Comparison of ENCODE assay signal across 8 cellular contexts in genomic region chr19:29672933-29673336, GRCh38. TPM values are rescaled to one million over a fixed set of nuclear protein-coding genes. Genes with fewer than 3 reads are reported as not detected.
DNase-seq lines count a peak whose midpoint lies in the region; ATAC-seq, FAIRE-seq and TF ChIP-seq lines count a peak whose summit lies in the region.

No MANE protein-coding gene starts in this region.

- H3K4me3 ChIP-seq in K562 (no peak overlapping the region), endodermal cell (ENCODE audit: low read length) (no peak overlapping the region)

- no peaks in the 10 kb centered on the region for H3K27me3 Mint-ChIP-seq in endodermal cell (ENCODE audit: insufficient read depth)

- H3K9me3 ChIP-seq in K562 (replicated peaks; ENCODE audit: control insufficient read depth, insufficient read depth, low read depth, low read length) = no peaks in the 10 kb centered on the region
- no peaks in the 10 kb centered on the region for H3K9me3 ChIP-seq in endodermal cell (ENCODE audit: control insufficient read depth, low read length)

- TF ChIP-seq RAD21 in K562 (CRISPR knock-in tag; conservative IDR thresholded peaks at IDR 0.05 in 1 of 2, IDR thresholded peaks at IDR 0.05 in 1 of 2) = no peak

- FAIRE-seq in K562 (lab: Jason Lieb, UNC) = no peak

- in situ Hi-C loops in K562 (cut with MboI) = no loop called here

- H3K9ac ChIP-seq in K562 (ENCODE audit: insufficient read depth in 1 of 2, low read depth in 2 of 2, low read length in 2 of 2) (no peak overlapping the region), endodermal cell (ENCODE audit: extremely low read depth, low read length, poor library complexity, severe bottlenecking) (no peak overlapping the region)

- 81% methylated on average over 9 of the region's 11 CpGs for WGBS in K562 (ENCODE audit: insufficient coverage, low coverage, missing lambda C conversion rate)
- WGBS in endodermal cell (ENCODE audit: insufficient coverage in 1 of 2, insufficient read length in 1 of 2), 2 experiments = 92 to 95% methylated on average over 6 to 11 of the region's 11 CpGs

- POLR2A ChIA-PET in K562 (lab: Yijun Ruan, JAX) = interaction anchor here (0.6 to 2.1 kb wide), 5 partner anchors 9 to 489 kb away, joined by 3 to 13 read pairs (median 3); no protein-coding TSS in a partner anchor

- peaks cover 47% of the 10 kb centered on the region; the same call in 2 of the 3 replicates for H3K36me3 ChIP-seq in K562 (ENCODE audit: control insufficient read depth, insufficient read depth, low read length)
- H3K36me3 ChIP-seq in endodermal cell (ENCODE audit: control insufficient read depth, insufficient read depth, low read length) = no peaks in the 10 kb centered on the region

- peaks cover 16 to 51% of the 10 kb centered on the region in 2 experiments; a peak in 4 of 5 replicates for H3K4me1 ChIP-seq in K562 (replicated peaks in 1 of 2; ENCODE audit: control insufficient read depth in 2 of 2, insufficient read depth in 2 of 2, low read length in 2 of 2)
- H3K4me1 ChIP-seq in endodermal cell (ENCODE audit: control insufficient read depth, insufficient read depth, low read length) = no peaks in the 10 kb centered on the region

- no peaks in the 10 kb centered on the region for H3K27me3 ChIP-seq in K562 (ENCODE audit: control insufficient read depth in 2 of 2, insufficient read depth in 2 of 2, low read length in 2 of 2)
- H3K27me3 ChIP-seq in endodermal cell (ENCODE audit: control insufficient read depth, insufficient read depth, low read length, poor library complexity, severe bottlenecking) = no peaks in the 10 kb centered on the region

- H3K36me3 Mint-ChIP-seq in endodermal cell (ENCODE audit: low read depth) = no peaks in the 10 kb centered on the region

- no peak overlapping the region for H3K27ac Mint-ChIP-seq in endodermal cell

- no peaks in the 10 kb centered on the region for H3K9me1 ChIP-seq in K562 (ENCODE audit: control insufficient read depth, insufficient read depth, low read length)

- no peaks in the 10 kb centered on the region for H3K9me3 Mint-ChIP-seq in endodermal cell

- BruUV-seq in K562 (replicated peaks; lab: Mats Ljungman, UMichigan) = no TSS peak

- no peak overlapping the region for H2AFZ ChIP-seq in K562 (ENCODE audit: low read depth, low read length)

- no peak for TF ChIP-seq POLR2A in K562 (conservative IDR thresholded peaks at IDR 0.05)

- TF ChIP-seq EP300 in K562 (IDR thresholded peaks at IDR 0.05; ENCODE audit: low read length) = no peak

- TF ChIP-seq CTCF in K562 (IDR thresholded peaks at IDR 0.05 in 2 of 3, conservative IDR thresholded peaks at IDR 0.05 in 1 of 3; ENCODE audit: insufficient read depth in 2 of 3, low read depth in 1 of 3, low read length in 3 of 3) (no peak), endodermal cell (conservative IDR thresholded peaks at IDR 0.05) (no peak)

- no peak overlapping the region for H3K27ac ChIP-seq in K562 (ENCODE audit: extremely low read depth, low read depth, low read length)
- no peak overlapping the region for H3K27ac ChIP-seq in endodermal cell (ENCODE audit: low read depth, low read length)

- peak; percentile 41 for ATAC-seq in GM19025 (IDR thresholded peaks at IDR 0.05; ENCODE audit: low read depth, unreplicated experiment)
- ATAC-seq in K562 = no peak
- ATAC-seq in HG03135 (IDR thresholded peaks at IDR 0.05; ENCODE audit: unreplicated experiment) = no peak

- 0 out of 2 replicates have a peak, but pooled peaks cover 4% of the 10 kb centered on the region for H4K20me1 ChIP-seq in K562 (replicated peaks; ENCODE audit: control insufficient read depth, insufficient read depth, low read length)

- CTCF ChIA-PET in K562 (lab: Yijun Ruan, JAX; ENCODE audit: low intra/inter-chr PET ratio) = no interaction called here

- no peaks in the 10 kb centered on the region for H3K4me1 Mint-ChIP-seq in endodermal cell

- DNase-seq in T-helper 2 cell = peak; percentile 54 to 97 (median 83)
- no peak for DNase-seq in K562 (ENCODE audit: extremely low read depth in 1 of 4, low spot score in 3 of 4)
- DNase-seq in stimulated activated CD4-positive, alpha-beta T cell treated with anti-CD3 and anti-CD28 coated beads, TNF-alpha, amount 100 ng/mL, for 48 hours (ENCODE audit: low read depth in 3 of 3) = peak; percentile 72 to 84 (median 79)
- no peak for DNase-seq in endodermal cell
- DNase-seq in RPMI8226 = no peak
- DNase-seq in NCI-H1930 (lab: John Stamatoyannopoulos, UW) = no peak

- H3K4me3 Mint-ChIP-seq in endodermal cell = no peak overlapping the region

- intact Hi-C loops in K562 (cut with micrococcal nuclease) = no loop called here

- no peak overlapping the region for H3K4me2 ChIP-seq in K562 (ENCODE audit: insufficient read depth, low read length)

- H3K79me2 ChIP-seq in K562 (ENCODE audit: control insufficient read depth, insufficient read depth, low read length) = peaks cover 47% of the 10 kb centered on the region

TF ChIP-seq in K562, 482 proteins besides CTCF, POLR2A, EP300 and RAD21:
- TF ChIP-seq SREBF1 (IDR thresholded peaks at IDR 0.05; ENCODE audit: borderline replicate concordance, low read depth, low read length) (no peak), POLR2G (IDR thresholded peaks at IDR 0.05; ENCODE audit: low read depth, low read length) (0 out of 2 replicates have a peak, but pooled peaks have one; percentile 7)

RNA-seq across cellular contexts. Expression of gene PLEKHF1, which starts 7.7 kb away (rescaled TPM):
- total RNA-seq in K562 (2011; cell fraction: chromatin; rRNA removed; ENCODE audit: low replicate concordance) = 3.5 and 12.3 TPM in 2 replicates
- total RNA-seq in K562 (2011; cell fraction: nucleolus; rRNA removed) = 17.3 and 17.5 TPM in 2 replicates
- total RNA-seq in K562 (2011; cell fraction: nucleoplasm; rRNA removed) = 7.9 and 9.0 TPM in 2 replicates
- total RNA-seq in K562 (2014; rRNA removed) (13.4 and 18.5 TPM in 2 replicates), K562 (2014; rRNA removed; fragmentation: Illumina TruSeq; extraction: Trizol) (1.2 TPM in 2 replicates), K562 (2015; rRNA removed; fragmentation: Illumina TruSeq; extraction: Trizol) (5.0 and 5.6 TPM in 2 replicates), K562 (2021) (12.7 and 15.1 TPM in 2 replicates), endodermal cell (1 to 10 TPM; 2.6 to 2.8 TPM)
- polyA plus RNA-seq in K562 (2011; rRNA removed) (2.9 and 5.2 TPM in 2 replicates), K562 (2014; fragmentation: Illumina TruSeq; extraction: Trizol) (2.3 and 4.6 TPM in 2 replicates), K562 (2014; fragmentation: Nextera tagmentation; extraction: Ambion mirVana) (under 1 TPM in 1 of 2 experiments, not detected in 1; 0.07 TPM), K562 (2014; rRNA removed) (11.0 and 12.0 TPM in 2 replicates)
- polyA plus RNA-seq in K562 (2011; cell fraction: cytosol; rRNA removed) = 6.8 and 18.1 TPM in 2 replicates
- polyA plus RNA-seq in K562 (2011; cell fraction: nucleus; rRNA removed) = 5.6 and 9.4 TPM in 2 replicates
- 9.9 and 29.3 TPM in 2 replicates for polyA plus RNA-seq in K562 (2012)
- polyA minus RNA-seq in K562 (2011; rRNA and poly(A)+ RNA removed) = 1.9 and 2.0 TPM in 2 replicates
- polyA minus RNA-seq in K562 (2011; cell fraction: cytosol; rRNA and poly(A)+ RNA removed) = 5.2 and 6.2 TPM in 2 replicates
- 6.5 and 7.6 TPM in 2 replicates for polyA minus RNA-seq in K562 (2011; cell fraction: nucleus; rRNA and poly(A)+ RNA removed)
- polyA plus RNA-seq in endodermal cell (2013, experiment 1 of 2) = 1.1 TPM
- polyA plus RNA-seq in endodermal cell (2013, experiment 2 of 2) = 0.62 TPM

RNA-seq across cellular contexts. Expression of gene C19orf12, which starts 42.1 kb away (rescaled TPM):
- total RNA-seq in K562 (2011; cell fraction: chromatin; rRNA removed; ENCODE audit: low replicate concordance) = 15.4 and 23.3 TPM in 2 replicates
- 12.6 and 12.8 TPM in 2 replicates for total RNA-seq in K562 (2011; cell fraction: nucleolus; rRNA removed)
- 14.1 and 15.2 TPM in 2 replicates for total RNA-seq in K562 (2011; cell fraction: nucleoplasm; rRNA removed)
- total RNA-seq in K562 (2014; rRNA removed) = 10.2 and 13.1 TPM in 2 replicates
- 6.8 TPM in 2 replicates for total RNA-seq in K562 (2014; rRNA removed; fragmentation: Illumina TruSeq; extraction: Trizol)
- 10.1 and 11.3 TPM in 2 replicates for total RNA-seq in K562 (2015; rRNA removed; fragmentation: Illumina TruSeq; extraction: Trizol)
- total RNA-seq in K562 (2021) = 11.7 and 14.5 TPM in 2 replicates
- 10.3 and 12.9 TPM in 2 replicates for polyA plus RNA-seq in K562 (2011; rRNA removed)
- polyA plus RNA-seq in K562 (2011; cell fraction: cytosol; rRNA removed) = 9.3 and 14.0 TPM in 2 replicates
- 11.9 and 16.5 TPM in 2 replicates for polyA plus RNA-seq in K562 (2011; cell fraction: nucleus; rRNA removed)
- polyA plus RNA-seq in K562 (2012) = 11.1 and 15.6 TPM in 2 replicates
- 9.8 and 11.4 TPM in 2 replicates for polyA plus RNA-seq in K562 (2014; fragmentation: Illumina TruSeq; extraction: Trizol)
- polyA plus RNA-seq in K562 (2014; fragmentation: Nextera tagmentation; extraction: Ambion mirVana) = 1 to 10 TPM; 1.9 to 2.8 TPM
- 13.1 and 16.5 TPM in 2 replicates for polyA plus RNA-seq in K562 (2014; rRNA removed)
- polyA minus RNA-seq in K562 (2011; rRNA and poly(A)+ RNA removed) = 3.7 and 4.0 TPM in 2 replicates
- 2.9 and 4.1 TPM in 2 replicates for polyA minus RNA-seq in K562 (2011; cell fraction: cytosol; rRNA and poly(A)+ RNA removed)
- polyA minus RNA-seq in K562 (2011; cell fraction: nucleus; rRNA and poly(A)+ RNA removed) = 3.2 and 3.6 TPM in 2 replicates
- total RNA-seq in endodermal cell = 10 to 100 TPM; 18.9 to 22.9 TPM
- polyA plus RNA-seq in endodermal cell (2013, experiment 1 of 2) = 24.4 TPM
- polyA plus RNA-seq in endodermal cell (2013, experiment 2 of 2) = 19.4 TPM

Comparison
In these comparisons a context has a peak if more than half of its experiments do, and no peak if none do; other contexts are left out.
1. DNase-seq: peak in T-helper 2 cell (5 of 5) and stimulated activated CD4-positive, alpha-beta T cell treated with anti-CD3 and anti-CD28 coated beads, TNF-alpha, amount 100 ng/mL, for 48 hours (3 of 3); none in K562 (0 of 4), endodermal cell (single experiment), RPMI8226 (single experiment) and NCI-H1930 (0 of 2).